8 cellular contexts compared by ENCODE assay signal in genomic region chr6:43838276-43839036, GRCh38.
DNase-seq lines count a peak whose midpoint lies in the region; ATAC-seq and TF ChIP-seq lines count a peak whose summit lies in the region.

No MANE protein-coding gene starts in this region.

- no peaks in the 10 kb centered on the region for H3K27me3 ChIP-seq in lung (ENCODE audit: control insufficient read depth, insufficient read depth)

- TF ChIP-seq POLR2A in lower leg skin (IDR thresholded peaks at IDR 0.05), result no peak

- no peaks in the 10 kb centered on the region for H3K9me3 ChIP-seq in lung (ENCODE audit: control insufficient read depth in 2 of 2, insufficient read depth in 1 of 2, low read length in 1 of 2)

- DNase-seq in activated CD4-positive, alpha-beta memory T cell treated with anti-CD3 and anti-CD28 coated beads for 36 hours, result peak; percentile 13
- DNase-seq in activated CD4-positive, alpha-beta memory T cell treated with anti-CD3 and anti-CD28 coated beads, Interleukin-2, amount 10 ng/mL, durations not matched to agents 7 days and 5 days, result no peak
- DNase-seq in NCI-H146 treated with DMSO at 0.1 percent for 48 hours (lab: John Stamatoyannopoulos, UW; ENCODE audit: unreplicated experiment) (peak; percentile 13), cardiac fibroblast (ENCODE audit: low read depth in 2 of 2) (peak; percentile 80 to 81), lung (ENCODE audit: low spot score) (peak; percentile 51), lower leg skin (ENCODE audit: low spot score in 2 of 2) (no peak)

- POLR2A ChIA-PET in activated CD4-positive, alpha-beta memory T cell treated with anti-CD3 and anti-CD28 coated beads for 36 hours (lab: Charles Lee), result no interaction called here
- POLR2A ChIA-PET in activated CD4-positive, alpha-beta memory T cell treated with anti-CD3 and anti-CD28 coated beads, Interleukin-2, amount 10 ng/mL, durations not matched to agents 7 days and 5 days (lab: Charles Lee), result no interaction called here

- no peak overlapping the region for H3K4me3 Mint-ChIP-seq in activated CD4-positive, alpha-beta memory T cell treated with anti-CD3 and anti-CD28 coated beads for 36 hours
- H3K4me3 Mint-ChIP-seq in activated CD4-positive, alpha-beta memory T cell treated with anti-CD3 and anti-CD28 coated beads, Interleukin-2, amount 10 ng/mL, durations not matched to agents 7 days and 5 days, result no peak overlapping the region

- no peaks in the 10 kb centered on the region for H3K36me3 Mint-ChIP-seq in activated CD4-positive, alpha-beta memory T cell treated with anti-CD3 and anti-CD28 coated beads for 36 hours
- H3K36me3 Mint-ChIP-seq in activated CD4-positive, alpha-beta memory T cell treated with anti-CD3 and anti-CD28 coated beads, Interleukin-2, amount 10 ng/mL, durations not matched to agents 7 days and 5 days (ENCODE audit: low read depth), result no peaks in the 10 kb centered on the region

- no peaks in the 10 kb centered on the region for H3K4me1 Mint-ChIP-seq in activated CD4-positive, alpha-beta memory T cell treated with anti-CD3 and anti-CD28 coated beads for 36 hours (ENCODE audit: low read depth)
- H3K4me1 Mint-ChIP-seq in activated CD4-positive, alpha-beta memory T cell treated with anti-CD3 and anti-CD28 coated beads, Interleukin-2, amount 10 ng/mL, durations not matched to agents 7 days and 5 days, result no peaks in the 10 kb centered on the region

- peak; percentile 86 for ATAC-seq in lung (ENCODE audit: insufficient read depth, low FRiP score)
- no peak for ATAC-seq in HG03196 (IDR thresholded peaks at IDR 0.05; ENCODE audit: unreplicated experiment)
- no peak for ATAC-seq in GM21737 (IDR thresholded peaks at IDR 0.05; ENCODE audit: unreplicated experiment)

- CTCF ChIA-PET in activated CD4-positive, alpha-beta memory T cell treated with anti-CD3 and anti-CD28 coated beads for 36 hours (lab: Charles Lee), result no interaction called here
- CTCF ChIA-PET in activated CD4-positive, alpha-beta memory T cell treated with anti-CD3 and anti-CD28 coated beads, Interleukin-2, amount 10 ng/mL, durations not matched to agents 7 days and 5 days (lab: Charles Lee), result no interaction called here

- no peaks in the 10 kb centered on the region for H3K9me3 Mint-ChIP-seq in activated CD4-positive, alpha-beta memory T cell treated with anti-CD3 and anti-CD28 coated beads for 36 hours
- no peaks in the 10 kb centered on the region for H3K9me3 Mint-ChIP-seq in activated CD4-positive, alpha-beta memory T cell treated with anti-CD3 and anti-CD28 coated beads, Interleukin-2, amount 10 ng/mL, durations not matched to agents 7 days and 5 days

- TF ChIP-seq CTCF in cardiac fibroblast (IDR thresholded peaks at IDR 0.05; ENCODE audit: low read depth, low read length) (peak; percentile 66), lung (IDR thresholded peaks at IDR 0.05; ENCODE audit: control extremely low read depth, extremely low read depth) (peak; percentile 5), lower leg skin (IDR thresholded peaks at IDR 0.05) (no peak)

- no peaks in the 10 kb centered on the region for H3K36me3 ChIP-seq in lung (ENCODE audit: control insufficient read depth in 2 of 2, insufficient read depth in 2 of 2, low read length in 2 of 2)

- intact Hi-C loops in activated CD4-positive, alpha-beta memory T cell treated with anti-CD3 and anti-CD28 coated beads for 36 hours (cut with micrococcal nuclease), result loop anchor here (1.0 kb wide), 1 partner anchor 64 kb away; no protein-coding TSS in a partner anchor
- intact Hi-C loops in lower leg skin (cut with DNase I; ENCODE audit: low total_unique reads), result no loop called here

- H3K27ac ChIP-seq in lung (ENCODE audit: low read depth in 1 of 2, low read length in 1 of 2), result no peak overlapping the region

- H3K4me3 ChIP-seq in cardiac fibroblast (replicated peaks in 1 of 2; ENCODE audit: low read depth in 2 of 2, low read length in 2 of 2) (no peak overlapping the region), lung (no peak overlapping the region), lower leg skin (ENCODE audit: low read depth, poor library complexity, severe bottlenecking) (no peak overlapping the region)

- H3K4me1 ChIP-seq in lung (ENCODE audit: control insufficient read depth in 2 of 2, insufficient read depth in 2 of 2, low read length in 2 of 2), result no peaks in the 10 kb centered on the region

- WGBS in lung, 2 donors, result 26 to 47% methylated on average over 9 of the region's 9 CpGs
- WGBS in lower leg skin, 2 donors, result 68 to 74% methylated on average over 4 to 6 of the region's 9 CpGs

- no peak overlapping the region for H3K27ac Mint-ChIP-seq in activated CD4-positive, alpha-beta memory T cell treated with anti-CD3 and anti-CD28 coated beads for 36 hours
- no peak overlapping the region for H3K27ac Mint-ChIP-seq in activated CD4-positive, alpha-beta memory T cell treated with anti-CD3 and anti-CD28 coated beads, Interleukin-2, amount 10 ng/mL, durations not matched to agents 7 days and 5 days

- H3K27me3 Mint-ChIP-seq in activated CD4-positive, alpha-beta memory T cell treated with anti-CD3 and anti-CD28 coated beads for 36 hours, result no peaks in the 10 kb centered on the region
- peaks cover 9% of the 10 kb centered on the region for H3K27me3 Mint-ChIP-seq in activated CD4-positive, alpha-beta memory T cell treated with anti-CD3 and anti-CD28 coated beads, Interleukin-2, amount 10 ng/mL, durations not matched to agents 7 days and 5 days

Comparison
In these comparisons a context has a peak if more than half of its experiments do, and no peak if none do; other contexts are left out.
1. DNase-seq: peak in activated CD4-positive, alpha-beta memory T cell treated with anti-CD3 and anti-CD28 coated beads for 36 hours (single experiment), NCI-H146 treated with DMSO at 0.1 percent for 48 hours (single experiment), cardiac fibroblast (2 of 2) and lung (single experiment); none in activated CD4-positive, alpha-beta memory T cell treated with anti-CD3 and anti-CD28 coated beads, Interleukin-2, amount 10 ng/mL, durations not matched to agents 7 days and 5 days (single experiment) and lower leg skin (0 of 2).
2. CTCF ChIP-seq: peak in cardiac fibroblast (single experiment) and lung (single experiment); none in lower leg skin (0 of 3).